1 cellular context compared by ENCODE assay signal in the genomic region with DNA sequence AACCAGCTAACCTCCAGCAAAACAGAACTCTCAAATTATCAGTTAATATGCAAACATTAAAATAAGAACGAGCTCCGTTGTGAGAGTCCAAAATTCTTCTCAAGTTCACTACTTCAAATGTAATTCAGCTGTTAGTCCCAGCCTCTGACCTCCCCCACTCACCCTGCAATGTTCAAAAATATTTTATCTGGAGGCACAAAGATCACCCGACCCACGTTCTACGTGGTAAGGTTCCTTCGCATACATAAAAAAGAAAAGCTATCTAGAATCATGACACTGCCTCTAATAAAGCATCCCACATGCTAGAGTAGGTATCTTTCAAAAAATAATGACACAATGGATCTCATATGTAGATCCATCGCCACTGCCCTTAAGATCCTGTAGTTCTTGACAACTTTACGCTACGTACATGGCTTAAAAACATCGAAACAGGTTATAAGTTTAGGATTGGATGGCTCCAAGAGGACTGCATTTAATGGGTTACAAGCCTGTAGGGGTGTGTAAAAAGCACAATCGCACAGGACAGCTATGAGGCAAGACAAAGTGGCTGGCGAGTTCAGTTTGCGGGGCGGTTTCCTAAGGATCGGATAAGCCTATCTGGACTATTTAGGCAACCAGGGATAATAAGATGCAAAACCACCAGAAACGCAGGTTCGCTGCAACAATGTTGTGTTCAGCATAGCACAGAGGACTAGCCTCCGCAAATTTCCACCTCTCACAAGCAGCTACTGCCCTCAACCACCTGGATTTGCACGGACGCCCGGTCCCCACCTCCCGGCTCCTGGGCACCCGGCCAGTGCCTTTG.
TF ChIP-seq lines count a peak whose summit lies in the region.

No MANE protein-coding gene starts in this region.

TF ChIP-seq in H1, 55 proteins besides CTCF, POLR2A, EP300 and RAD21:
- TF ChIP-seq KDM4A (IDR thresholded peaks at IDR 0.05; ENCODE audit: low read depth, low read length, severe bottlenecking): peak; percentile 1
- peak; percentile 54 for TF ChIP-seq ASH2L (IDR thresholded peaks at IDR 0.05; ENCODE audit: low read length)
- TF ChIP-seq RFX5 (IDR thresholded peaks at IDR 0.05; ENCODE audit: borderline replicate concordance, low read depth, low read length): no peak
- TF ChIP-seq, protein P1, sequence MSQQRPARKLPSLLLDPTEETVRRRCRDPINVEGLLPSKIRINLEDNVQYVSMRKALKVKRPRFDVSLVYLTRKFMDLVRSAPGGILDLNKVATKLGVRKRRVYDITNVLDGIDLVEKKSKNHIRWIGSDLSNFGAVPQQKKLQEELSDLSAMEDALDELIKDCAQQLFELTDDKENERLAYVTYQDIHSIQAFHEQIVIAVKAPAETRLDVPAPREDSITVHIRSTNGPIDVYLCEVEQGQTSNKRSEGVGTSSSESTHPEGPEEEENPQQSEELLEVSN (IDR thresholded peaks at IDR 0.05): 0 out of 2 replicates have a peak, but pooled peaks have one; percentile 1
